In genomic region chr14:69766984-69767368, GRCh38 we compare ENCODE assay signal across 8 cellular contexts. TPM values are rescaled to one million over a fixed set of nuclear protein-coding genes. Genes with fewer than 3 reads are reported as not detected.
DNase-seq lines count a peak whose midpoint lies in the region; ATAC-seq, FAIRE-seq and TF ChIP-seq lines count a peak whose summit lies in the region.

TSS of gene SRSF5 (plus strand) at chr14:69767142. CDS start at chr14:69768157, 1,015 bp downstream.

- H3K36me3 Mint-ChIP-seq in chondrocyte (ENCODE audit: low read depth) = peaks cover 36% of the 10 kb centered on the region

- no peaks in the 10 kb centered on the region for H3K27me3 Mint-ChIP-seq in chondrocyte (ENCODE audit: low read depth)

- peak within 1 kb of the TSS; percentile 97 for H3K4me3 Mint-ChIP-seq in chondrocyte (ENCODE audit: unreplicated experiment)

- peak within 1 kb of the TSS; percentile 100 for H3K27ac Mint-ChIP-seq in chondrocyte (ENCODE audit: unreplicated experiment)

- peak within 1 kb of the TSS; percentile 99 to 100 for H3K27ac ChIP-seq in kidney (ENCODE audit: low read depth in 2 of 2, low read length in 2 of 2)

- peaks cover 46% of the 10 kb centered on the region for H3K4me1 Mint-ChIP-seq in chondrocyte (ENCODE audit: low read depth)

- intact Hi-C loops in kidney (cut with DNase I) = no loop called here

- peaks cover 28 to 41% of the 10 kb centered on the region in 2 donors for H3K36me3 ChIP-seq in kidney (ENCODE audit: control insufficient read depth in 1 of 2, insufficient read depth in 2 of 2, low read length in 2 of 2)

- peak within 1 kb of the TSS; percentile 95 to 99 for H3K4me3 ChIP-seq in kidney (ENCODE audit: low read length in 2 of 2)

- peak; percentile 76 for ATAC-seq in HG03439 (IDR thresholded peaks at IDR 0.05; ENCODE audit: unreplicated experiment)

- peaks cover 13 to 25% of the 10 kb centered on the region in 2 donors for H3K4me1 ChIP-seq in kidney (ENCODE audit: control insufficient read depth in 1 of 2, insufficient read depth in 1 of 2, low read depth in 1 of 2, low read length in 2 of 2)

- peak; percentile 99 for TF ChIP-seq POLR2A in GM19193 (IDR thresholded peaks at IDR 0.05; ENCODE audit: extremely low read depth, insufficient read depth, insufficient read length)

- H3K9me3 Mint-ChIP-seq in chondrocyte (ENCODE audit: low read depth) = no peaks in the 10 kb centered on the region

- H3K9ac ChIP-seq in kidney (ENCODE audit: low read length in 2 of 2) = peak within 1 kb of the TSS; percentile 98 to 100

- H3K9me3 ChIP-seq in kidney (ENCODE audit: control insufficient read depth in 1 of 2, low read length in 2 of 2) = no peaks in the 10 kb centered on the region

- DNase-seq in AML-193 (lab: John Stamatoyannopoulos, UW) = peak; percentile 85 to 90
- peak; percentile 89 for DNase-seq in NCI-H510A treated with DMSO at 0.1 percent for 48 hours (lab: John Stamatoyannopoulos, UW)
- DNase-seq in activated CD4-positive, alpha-beta T cell treated with anti-CD3 and anti-CD28 coated beads for 24 hours (ENCODE audit: low read depth in 2 of 2) = peak; percentile 86 to 87
- peak; percentile 97 for DNase-seq in chondrocyte (ENCODE audit: low spot score)
- peak; percentile 98 for DNase-seq in kidney
- DNase-seq in stimulated activated CD4-positive, alpha-beta T cell treated with anti-CD3 and anti-CD28 coated beads, Interleukin-15, amount 100 ng/mL, for 24 hours = peak; percentile 95

- no peak for TF ChIP-seq CTCF in chondrocyte (IDR thresholded peaks at IDR 0.05)
- TF ChIP-seq CTCF in kidney (IDR thresholded peaks at IDR 0.05; ENCODE audit: borderline replicate concordance, extremely low read depth, insufficient read depth) = no peak

- peak; percentile 53 for FAIRE-seq in kidney (lab: Jason Lieb, UNC)

RNA-seq across cellular contexts. Expression of gene SRSF5, which starts in this region (rescaled TPM):
- total RNA-seq in chondrocyte (147 to 193 TPM (median 163 TPM) in 3 replicates), kidney (340 TPM)
- 207 TPM for polyA plus RNA-seq in kidney (ENCODE audit: insufficient read depth, low read depth, low replicate concordance)

Comparison
In these comparisons a context has a peak if more than half of its experiments do, and no peak if none do; other contexts are left out.
1. Peak in every context shown above with its lines: DNase-seq, ATAC-seq, H3K4me3 ChIP-seq and H3K27ac ChIP-seq.